Comparison of ENCODE assay signal across 27 cellular contexts in genomic region chr12:92619730-92620684, GRCh38.
DNase-seq lines count a peak whose midpoint lies in the region; ATAC-seq, FAIRE-seq and TF ChIP-seq lines count a peak whose summit lies in the region.
"Had no signal": no experiment of that assay in that cellular context is flagged by ENCODE, and none has a peak within 500 bp of the region (broad histone marks: within the 10 kb centered on the region; RNA-seq: fewer than 3 reads in every experiment).

No MANE protein-coding gene starts in this region.

- H3K27me3 Mint-ChIP-seq in astrocyte (ENCODE audit: low read depth, unreplicated experiment), result no peaks in the 10 kb centered on the region
- H3K27me3 Mint-ChIP-seq: CD4-positive, alpha-beta memory T cell had no signal

- TF ChIP-seq CTCF in astrocyte (IDR thresholded peaks at IDR 0.05; ENCODE audit: insufficient read depth, low read depth, low read length) (no peak), left lung (IDR thresholded peaks at IDR 0.05) (no peak)

- WGBS in GM23248 (ENCODE audit: low coverage in 1 of 2, low lambda C conversion rate in 2 of 2, missing lambda C conversion rate in 2 of 2), 2 experiments, result 22 to 27% methylated on average over 8 of the region's 8 CpGs

- no peaks in the 10 kb centered on the region for H3K9me2 ChIP-seq in GM23248 (ENCODE audit: insufficient read depth)

- intact Hi-C loops in left lung (cut with DNase I), result no loop called here

- in situ Hi-C loops in ACHN (cut with HindIII; ENCODE audit: low pct_ligation_motif_present, low pct_unique_long_range_greater_than_20kb, low sequenced_read_pairs), result no loop called here
- in situ Hi-C loops in GM23248 (cut with MboI), result no loop called here

- peaks cover 6% of the 10 kb centered on the region for H3K9me3 Mint-ChIP-seq in astrocyte (ENCODE audit: unreplicated experiment)

- H3K4me1 ChIP-seq in GM23248 (ENCODE audit: insufficient read depth) (peaks cover 41% of the 10 kb centered on the region), astrocyte (ENCODE audit: insufficient read depth, low read length) (peaks cover 15% of the 10 kb centered on the region), left lung (no peaks in the 10 kb centered on the region)
- H3K4me1 ChIP-seq: body of pancreas, right atrium auricular region, suprapubic skin had no signal

- peaks cover 30% of the 10 kb centered on the region for H3F3A ChIP-seq in GM23248 (ENCODE audit: insufficient read depth)

- DNase-seq in ACHN, result peak; percentile 24
- DNase-seq in GM23248, result peak; percentile 37
- peak; percentile 31 for DNase-seq in astrocyte (ENCODE audit: low read depth)
- no peak for DNase-seq in left lung
- DNase-seq in islet precursor cell, result no peak
- DNase-seq in midbrain (lab: John Stamatoyannopoulos, UW), result no peak
- DNase-seq in glomerular visceral epithelial cell (ENCODE audit: extremely low spot score), result no peak
- DNase-seq in COR-L47 (lab: John Stamatoyannopoulos, UW), result no peak
- DNase-seq: activated CD4-positive, CD25-positive, alpha-beta regulatory T cell treated with anti-CD3 and anti-CD28 coated beads, Interleukin-2, amount 50 U/mL, for 72 hours; activated CD8-positive, alpha-beta memory T cell treated with anti-CD3 and anti-CD28 coated beads for 24 hours; activated naive CD4-positive, alpha-beta T cell treated with anti-CD3 and anti-CD28 coated beads, Interleukin-2, amount 50 U/mL, for 16 hours; activated T-cell treated with anti-CD3 and anti-CD28 coated beads, Interleukin-2, amount 50 U/mL, for 72 hours; body of pancreas; CD4-positive, alpha-beta memory T cell; DMS79 treated with DMSO at 0.1 percent for 48 hours; Karpas-422; left colon; mucosa of descending colon; NCI-H1105; NCI-H2107; NCI-H524 had no signal

- peak overlapping the region; percentile 54 for H3K27ac Mint-ChIP-seq in astrocyte (ENCODE audit: unreplicated experiment)
- H3K27ac Mint-ChIP-seq: activated T-cell treated with anti-CD3 and anti-CD28 coated beads, Interleukin-2, amount 50 U/mL, for 72 hours had no signal

- H3K27me3 ChIP-seq in GM23248 (replicated peaks; ENCODE audit: insufficient read depth) (no peaks in the 10 kb centered on the region), astrocyte (ENCODE audit: insufficient read depth, low read length) (no peaks in the 10 kb centered on the region), left lung (no peaks in the 10 kb centered on the region)
- H3K27me3 ChIP-seq: body of pancreas, neutrophil, right atrium auricular region, suprapubic skin had no signal

- H3K27ac ChIP-seq in GM23248 (peak overlapping the region; percentile 34), astrocyte (ENCODE audit: low read depth, low read length) (no peak overlapping the region), left lung (no peak overlapping the region)
- H3K27ac ChIP-seq: body of pancreas, coronary artery, neutrophil, PC-9, right atrium auricular region, suprapubic skin had no signal

- H3K4me2 ChIP-seq in GM23248 (ENCODE audit: unreplicated experiment) (peak overlapping the region; percentile 20), astrocyte (ENCODE audit: low read length) (no peak overlapping the region)
- H3K4me2 ChIP-seq: PC-9 had no signal

- no peak overlapping the region for H3K4me3 ChIP-seq in GM23248
- H3K4me3 ChIP-seq in astrocyte (ENCODE audit: insufficient read depth, low read depth, low read length), result no peak overlapping the region
- H3K4me3 ChIP-seq in left lung, result no peak overlapping the region
- H3K4me3 ChIP-seq: body of pancreas, coronary artery, mucosa of descending colon, PC-9, right atrium auricular region, suprapubic skin had no signal

- H3K9ac ChIP-seq in GM23248 (no peak overlapping the region), astrocyte (ENCODE audit: low read length) (no peak overlapping the region)

- peaks cover 31% of the 10 kb centered on the region for H3K4me1 Mint-ChIP-seq in astrocyte (ENCODE audit: low read depth, unreplicated experiment)
- H3K4me1 Mint-ChIP-seq: CD4-positive, alpha-beta memory T cell had no signal

- H3K36me3 ChIP-seq in GM23248 (ENCODE audit: low read depth) (no peaks in the 10 kb centered on the region), astrocyte (ENCODE audit: insufficient read depth, low read length) (no peaks in the 10 kb centered on the region), left lung (no peaks in the 10 kb centered on the region)
- H3K36me3 ChIP-seq: neutrophil, right atrium auricular region, suprapubic skin had no signal

- H2AFZ ChIP-seq in GM23248 (no peak overlapping the region), astrocyte (ENCODE audit: low read depth, low read length) (no peak overlapping the region)
- H2AFZ ChIP-seq: PC-9 had no signal

- peak; percentile 64 for ATAC-seq in left lung
- ATAC-seq: activated T-cell treated with anti-CD3 and anti-CD28 coated beads, Interleukin-2, amount 50 U/mL, for 72 hours; body of pancreas; left colon; mucosa of descending colon had no signal

- H3K9me3 ChIP-seq in GM23248 (ENCODE audit: low read depth), result no peaks in the 10 kb centered on the region
- no peaks in the 10 kb centered on the region for H3K9me3 ChIP-seq in astrocyte (ENCODE audit: insufficient read depth, low read depth, low read length)
- no peaks in the 10 kb centered on the region for H3K9me3 ChIP-seq in left lung
- H3K9me3 ChIP-seq: body of pancreas, mucosa of descending colon, neutrophil, right atrium auricular region, suprapubic skin had no signal

- no peak overlapping the region for H3K4me3 Mint-ChIP-seq in astrocyte (ENCODE audit: unreplicated experiment)
- H3K4me3 Mint-ChIP-seq: activated T-cell treated with anti-CD3 and anti-CD28 coated beads, Interleukin-2, amount 50 U/mL, for 72 hours; CD4-positive, alpha-beta memory T cell had no signal

- no peaks in the 10 kb centered on the region for H3K79me2 ChIP-seq in GM23248 (ENCODE audit: insufficient read depth)
- no peaks in the 10 kb centered on the region for H3K79me2 ChIP-seq in astrocyte (ENCODE audit: insufficient read depth, low read length)

- no peaks in the 10 kb centered on the region for H3K36me3 Mint-ChIP-seq in astrocyte (ENCODE audit: low read depth, unreplicated experiment)

- H4K20me1 ChIP-seq in GM23248 (ENCODE audit: insufficient read depth), result no peaks in the 10 kb centered on the region
- no peaks in the 10 kb centered on the region for H4K20me1 ChIP-seq in astrocyte (ENCODE audit: insufficient read depth, low read length)

- peak; percentile 23 for FAIRE-seq in astrocyte (lab: Jason Lieb, UNC)
- FAIRE-seq: GM18507 had no signal

Comparison
In these comparisons a context has a peak if more than half of its experiments do, and no peak if none do; other contexts are left out.
1. DNase-seq: peak in ACHN (single experiment), GM23248 (single experiment) and astrocyte (single experiment); none in left lung (0 of 2), islet precursor cell (single experiment), midbrain (single experiment), glomerular visceral epithelial cell (single experiment) and COR-L47 (single experiment).